Comparison of ENCODE assay signal across 9 cellular contexts in the genomic region with DNA sequence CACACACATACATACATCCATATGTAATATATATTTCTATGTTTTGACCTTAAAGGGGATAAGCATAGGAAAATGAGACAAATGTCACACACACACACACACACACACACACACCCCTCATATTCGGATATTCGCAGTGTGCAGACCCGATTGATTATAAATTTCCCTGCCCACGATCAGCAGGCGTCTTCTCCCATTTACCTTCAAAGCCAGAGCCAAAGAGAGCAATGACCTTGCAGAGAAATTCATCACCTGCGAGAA. TPM values are rescaled to one million over a fixed set of nuclear protein-coding genes. Genes with fewer than 3 reads are reported as not detected.
DNase-seq lines count a peak whose midpoint lies in the region; ATAC-seq and TF ChIP-seq lines count a peak whose summit lies in the region.
"Had no signal": no experiment of that assay in that cellular context is flagged by ENCODE, and none has a peak within 500 bp of the region (broad histone marks: within the 10 kb centered on the region; RNA-seq: fewer than 3 reads in every experiment).

No MANE protein-coding gene starts in this region.

- intact Hi-C loops in vagina (cut with DNase I), result no loop called here

- ATAC-seq in stimulated activated naive CD8-positive, alpha-beta T cell treated with anti-CD3 and anti-CD28 coated beads, Interleukin-15, Interleukin-2, amounts not matched to agents 100 U/mL and 50 U/mL, for 24 hours, result no peak
- ATAC-seq in GM21576 (IDR thresholded peaks at IDR 0.05; ENCODE audit: unreplicated experiment), result no peak

- H3K4me1 ChIP-seq in muscle layer of duodenum (ENCODE audit: control insufficient read depth in 1 of 2, insufficient read depth in 2 of 2, low read length in 2 of 2) (peaks cover 6 to 9% of the 10 kb centered on the region in 2 donors), vagina (peaks cover 17% of the 10 kb centered on the region)

- H3K36me3 ChIP-seq in muscle layer of duodenum (ENCODE audit: control insufficient read depth in 1 of 2, insufficient read depth in 2 of 2, low read length in 2 of 2) (no peaks in the 10 kb centered on the region), vagina (no peaks in the 10 kb centered on the region)

- H3K4me3 Mint-ChIP-seq in stimulated activated naive CD8-positive, alpha-beta T cell treated with anti-CD3 and anti-CD28 coated beads, Interleukin-15, Interleukin-2, amounts not matched to agents 100 ng/mL and 50 ng/mL, for 24 hours, result peak overlapping the region; percentile 84

- H3K27ac Mint-ChIP-seq in stimulated activated naive CD8-positive, alpha-beta T cell treated with anti-CD3 and anti-CD28 coated beads, Interleukin-15, Interleukin-2, amounts not matched to agents 100 ng/mL and 50 ng/mL, for 24 hours, result peak overlapping the region; percentile 72

- H3K27ac ChIP-seq in coronary artery (peak overlapping the region in 1 of 2 donors; percentile 61), muscle layer of duodenum (ENCODE audit: low read length) (peak overlapping the region; percentile 74), vagina (peak overlapping the region; percentile 78)

- no peaks in the 10 kb centered on the region for H3K27me3 Mint-ChIP-seq in stimulated activated naive CD8-positive, alpha-beta T cell treated with anti-CD3 and anti-CD28 coated beads, Interleukin-15, Interleukin-2, amounts not matched to agents 100 ng/mL and 50 ng/mL, for 24 hours

- H3K27me3 ChIP-seq in muscle layer of duodenum (ENCODE audit: low read depth, low read length) (no peaks in the 10 kb centered on the region), vagina (no peaks in the 10 kb centered on the region)

- no peaks in the 10 kb centered on the region for H3K9me3 Mint-ChIP-seq in stimulated activated naive CD8-positive, alpha-beta T cell treated with anti-CD3 and anti-CD28 coated beads, Interleukin-15, Interleukin-2, amounts not matched to agents 100 ng/mL and 50 ng/mL, for 24 hours

- H3K9me3 ChIP-seq in muscle layer of duodenum (ENCODE audit: control insufficient read depth in 1 of 2, low read length in 2 of 2) (no peaks in the 10 kb centered on the region), vagina (no peaks in the 10 kb centered on the region)

- H3K36me3 Mint-ChIP-seq in stimulated activated naive CD8-positive, alpha-beta T cell treated with anti-CD3 and anti-CD28 coated beads, Interleukin-15, Interleukin-2, amounts not matched to agents 100 ng/mL and 50 ng/mL, for 24 hours (ENCODE audit: low read depth), result no peaks in the 10 kb centered on the region

- DNase-seq in stimulated activated naive CD8-positive, alpha-beta T cell treated with anti-CD3 and anti-CD28 coated beads, Interleukin-15, Interleukin-2, amounts not matched to agents 100 U/mL and 50 U/mL, for 24 hours, result no peak
- DNase-seq in coronary artery (ENCODE audit: low spot score), result no peak
- DNase-seq in vagina (ENCODE audit: extremely low spot score in 2 of 2), result no peak
- DNase-seq in NCI-H128 (lab: John Stamatoyannopoulos, UW; ENCODE audit: unreplicated experiment), result no peak
- DNase-seq in NCI-H774 (lab: John Stamatoyannopoulos, UW), result no peak
- DNase-seq: EL had no signal

- peak overlapping the region; percentile 74 for H3K4me3 ChIP-seq in coronary artery
- peak overlapping the region; percentile 78 to 91 for H3K4me3 ChIP-seq in muscle layer of duodenum (ENCODE audit: low read depth in 1 of 2, low read length in 2 of 2)
- peak overlapping the region; percentile 64 to 81 for H3K4me3 ChIP-seq in vagina

- H3K4me1 Mint-ChIP-seq in stimulated activated naive CD8-positive, alpha-beta T cell treated with anti-CD3 and anti-CD28 coated beads, Interleukin-15, Interleukin-2, amounts not matched to agents 100 ng/mL and 50 ng/mL, for 24 hours (ENCODE audit: low read depth), result peaks cover 53% of the 10 kb centered on the region

- TF ChIP-seq POLR2A in vagina (IDR thresholded peaks at IDR 0.05), result no peak

- TF ChIP-seq CTCF in coronary artery (IDR thresholded peaks at IDR 0.05) (no peak), vagina (IDR thresholded peaks at IDR 0.05) (no peak)

RNA-seq across cellular contexts. Expression of gene GPRIN3, which starts 0.5 kb away (rescaled TPM):
- total RNA-seq in vagina, result 6.1 TPM
